Comparison of ENCODE assay signal across 1 cellular context in the genomic region with DNA sequence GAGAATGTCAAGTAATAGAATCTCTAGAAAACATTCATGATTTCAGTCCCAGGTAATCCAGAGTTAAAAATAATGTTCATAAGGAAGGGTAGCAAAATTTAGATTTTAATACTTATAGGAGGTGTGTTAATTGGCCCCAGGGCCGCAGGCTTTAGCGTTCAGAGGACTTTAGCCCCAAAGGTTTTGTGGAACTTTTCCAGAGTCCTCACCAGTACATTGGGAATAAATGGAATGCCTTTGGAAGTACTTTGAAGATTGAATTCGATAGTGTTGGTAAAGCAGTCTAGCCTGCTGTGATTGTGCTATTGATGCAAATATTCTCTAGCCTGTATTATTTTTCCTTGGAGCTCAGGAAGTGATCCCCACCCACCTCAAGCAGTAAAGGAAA.
TF ChIP-seq lines count a peak whose summit lies in the region.

No MANE protein-coding gene starts in this region.

TF ChIP-seq in H1, 55 proteins besides CTCF, POLR2A, EP300 and RAD21:
- TF ChIP-seq SIX5 (IDR thresholded peaks at IDR 0.05; ENCODE audit: low read depth, low read length) (no peak), EZH2 (IDR thresholded peaks at IDR 0.05; ENCODE audit: low read depth, low read length, severe bottlenecking) (no peak), TAF1 (IDR thresholded peaks at IDR 0.05; ENCODE audit: low read depth, low read length) (no peak), JUND (IDR thresholded peaks at IDR 0.05; ENCODE audit: low read length) (no peak), RFX5 (IDR thresholded peaks at IDR 0.05; ENCODE audit: borderline replicate concordance, low read depth, low read length) (no peak), RBBP5 (IDR thresholded peaks at IDR 0.05; ENCODE audit: borderline replicate concordance, low read depth, low read length) (no peak), SIRT6 (IDR thresholded peaks at IDR 0.05; ENCODE audit: low read length) (no peak), KDM4A (IDR thresholded peaks at IDR 0.05; ENCODE audit: low read depth, low read length, severe bottlenecking) (no peak), HDAC6 (IDR thresholded peaks at IDR 0.05; ENCODE audit: low read depth, low read length) (no peak), CREB1 (IDR thresholded peaks at IDR 0.05) (no peak), MAFK (IDR thresholded peaks at IDR 0.05; ENCODE audit: low read depth, low read length) (no peak), SIN3A (conservative IDR thresholded peaks at IDR 0.05 in 1 of 2, IDR thresholded peaks at IDR 0.05 in 1 of 2; ENCODE audit: low read depth in 1 of 2, low read length in 2 of 2) (no peak)
TF ChIP-seq in H1: peak in this region for 0.
